1 cellular context compared by ENCODE assay signal in genomic region chr11:115324569-115325432, GRCh38.
TF ChIP-seq lines count a peak whose summit lies in the region.

No MANE protein-coding gene starts in this region.

TF ChIP-seq in SK-N-SH treated with all-trans-retinoic acid at 6 μM for 48 hours, 23 proteins besides CTCF, POLR2A, EP300 and RAD21 (continued from another document):
- TF ChIP-seq TSHZ2 (CRISPR knock-in tag; IDR thresholded peaks at IDR 0.05) (no peak), PPARA (CRISPR knock-in tag; IDR thresholded peaks at IDR 0.05; ENCODE audit: borderline replicate concordance) (no peak), ARNTL (CRISPR knock-in tag; IDR thresholded peaks at IDR 0.05; ENCODE audit: borderline replicate concordance, low read depth) (no peak), GLIS3 (CRISPR knock-in tag; IDR thresholded peaks at IDR 0.05) (no peak), CREB5 (CRISPR knock-in tag; IDR thresholded peaks at IDR 0.05; ENCODE audit: low read depth) (no peak), POU6F1 (CRISPR knock-in tag; IDR thresholded peaks at IDR 0.05; ENCODE audit: borderline replicate concordance, low read depth) (no peak), ZNF70 (CRISPR knock-in tag; IDR thresholded peaks at IDR 0.05) (no peak), TOX (CRISPR knock-in tag; IDR thresholded peaks at IDR 0.05; ENCODE audit: borderline replicate concordance) (no peak), ISL1 (CRISPR knock-in tag; IDR thresholded peaks at IDR 0.05) (no peak)
